In genomic region chr6:99605911-99606669, GRCh38 we compare ENCODE assay signal across 16 cellular contexts. TPM values are rescaled to one million over a fixed set of nuclear protein-coding genes. Genes with fewer than 3 reads are reported as not detected.
A peak's percentile ranks its signal among the peaks of the same experiment; 100 is the strongest.
DNase-seq lines count a peak whose midpoint lies in the region; ATAC-seq, FAIRE-seq and TF ChIP-seq lines count a peak whose summit lies in the region.
"Had no signal": no experiment of that assay in that cellular context is flagged by ENCODE, and none has a peak within 500 bp of the region (broad histone marks: within the 10 kb centered on the region; RNA-seq: fewer than 3 reads in every experiment).

No MANE protein-coding gene starts in this region.

- H4K20me1 ChIP-seq in H9 (ENCODE audit: control insufficient read depth, insufficient read depth, insufficient read length), result no peaks in the 10 kb centered on the region
- peaks cover 18 to 32% of the 10 kb centered on the region in 2 experiments for H4K20me1 ChIP-seq in H1 (replicated peaks in 1 of 2; ENCODE audit: control insufficient read depth in 1 of 2, insufficient read depth in 2 of 2, low read length in 2 of 2)

- no peaks in the 10 kb centered on the region for H3K4me1 ChIP-seq in H9 (ENCODE audit: insufficient read depth, low read length)
- peaks cover 0 to 28% (median 11%) of the 10 kb centered on the region in 4 experiments; a peak in 5 of 7 replicates for H3K4me1 ChIP-seq in H1 (replicated peaks in 1 of 4; ENCODE audit: control insufficient read depth in 3 of 4, insufficient read depth in 4 of 4, low read length in 3 of 4)
- H3K4me1 ChIP-seq: A549 had no signal

- H2BK15ac ChIP-seq in H9 (ENCODE audit: low read depth, low read length) (no peak overlapping the region), H1 (ENCODE audit: low read length) (no peak overlapping the region)

- H3K4me1 Mint-ChIP-seq in activated CD8-positive, alpha-beta memory T cell treated with anti-CD3 and anti-CD28 coated beads, Interleukin-2, amount 10 ng/mL, durations not matched to agents 7 days and 5 days, result peaks cover 50% of the 10 kb centered on the region
- peaks cover 27 to 51% of the 10 kb centered on the region in 2 experiments for H3K4me1 Mint-ChIP-seq in H9
- H3K4me1 Mint-ChIP-seq in stimulated activated naive B cell treated with anti-CD40 and anti-IgM and Interleukin-4, amounts not matched to agents 10 μg/mL and 1 μg/mL and 100 μg/mL, for 72 hours, result peaks cover 20 to 60% of the 10 kb centered on the region in 2 donors

- H3K23ac ChIP-seq in H9 (ENCODE audit: insufficient read length, low read depth, low read length) (no peak overlapping the region), H1 (ENCODE audit: insufficient read length) (no peak overlapping the region)

- TF ChIP-seq CTCF in H9 (conservative IDR thresholded peaks at IDR 0.05) (no peak), H1 (IDR thresholded peaks at IDR 0.05; ENCODE audit: control extremely low read depth in 1 of 3, insufficient read depth in 1 of 3, low read depth in 1 of 3, low read length in 3 of 3) (no peak)

- H3K4me2 ChIP-seq in H9 (ENCODE audit: insufficient read depth, insufficient read length, low read length) (peak overlapping the region; percentile 18), H1 (ENCODE audit: insufficient read depth in 1 of 2, low read depth in 2 of 2, low read length in 2 of 2) (peak overlapping the region; percentile 45 to 52; a peak in 3 of 4 replicates)
- H3K4me2 ChIP-seq: A549 had no signal

- H2AK5ac ChIP-seq in H9 (ENCODE audit: insufficient read length, low read length) (no peak overlapping the region), H1 (ENCODE audit: low read depth, low read length) (no peak overlapping the region)

- H3K18ac ChIP-seq in H9 (ENCODE audit: insufficient read length, low read depth, low read length) (no peak overlapping the region), H1 (ENCODE audit: extremely low read depth, low read length) (no peak overlapping the region)

- no peak overlapping the region for H3K9ac ChIP-seq in H9 (ENCODE audit: extremely low read depth, insufficient read length, low read length)
- H3K9ac ChIP-seq in H1 (replicated peaks in 1 of 4; ENCODE audit: extremely low read depth in 1 of 4, low read depth in 3 of 4, low read length in 3 of 4), result no peak overlapping the region

- H3K4me3 ChIP-seq in H1 (ENCODE audit: extremely low read depth in 1 of 4, insufficient read depth in 2 of 4, low read depth in 3 of 4, low read length in 4 of 4), result peak overlapping the region in 1 of 4 experiments; percentile 17; a peak in 2 of 8 replicates
- H3K4me3 ChIP-seq: A549 had no signal

- H3K36me3 Mint-ChIP-seq in activated CD8-positive, alpha-beta memory T cell treated with anti-CD3 and anti-CD28 coated beads, Interleukin-2, amount 10 ng/mL, durations not matched to agents 7 days and 5 days, result peaks cover 3% of the 10 kb centered on the region
- H3K36me3 Mint-ChIP-seq in H9 (ENCODE audit: insufficient read depth in 1 of 3, low read depth in 3 of 3), result no peaks in the 10 kb centered on the region
- H3K36me3 Mint-ChIP-seq in stimulated activated naive B cell treated with anti-CD40 and anti-IgM and Interleukin-4, amounts not matched to agents 10 μg/mL and 1 μg/mL and 100 μg/mL, for 72 hours, result peaks cover 0 to 6% of the 10 kb centered on the region in 2 donors

- H2BK5ac ChIP-seq in H9 (ENCODE audit: insufficient read length, low read length) (no peak overlapping the region), H1 (ENCODE audit: low read depth, low read length) (no peak overlapping the region)

- H3K56ac ChIP-seq in H9 (ENCODE audit: insufficient read length, low read depth, low read length) (no peak overlapping the region), H1 (replicated peaks; ENCODE audit: insufficient read length, low read depth, low read length) (no peak overlapping the region)

- no peak overlapping the region for H3K4me3 Mint-ChIP-seq in activated CD8-positive, alpha-beta memory T cell treated with anti-CD3 and anti-CD28 coated beads, Interleukin-2, amount 10 ng/mL, durations not matched to agents 7 days and 5 days
- no peak overlapping the region; a peak in 1 of 5 replicates for H3K4me3 Mint-ChIP-seq in H9
- no peak overlapping the region for H3K4me3 Mint-ChIP-seq in stimulated activated naive B cell treated with anti-CD40 and anti-IgM and Interleukin-4, amounts not matched to agents 10 μg/mL and 1 μg/mL and 100 μg/mL, for 72 hours

- H3K23me2 ChIP-seq in H9 (ENCODE audit: insufficient read length, low read depth, low read length, poor library complexity, severe bottlenecking) (no peaks in the 10 kb centered on the region), H1 (ENCODE audit: low read depth, low read length) (no peaks in the 10 kb centered on the region; the same call in 1 of the 2 replicates)

- ATAC-seq in activated CD8-positive, alpha-beta memory T cell treated with anti-CD3 and anti-CD28 coated beads, Interleukin-2, amount 10 ng/mL, durations not matched to agents 7 days and 5 days, result no peak
- no peak for ATAC-seq in stimulated activated naive B cell treated with anti-CD40 and anti-IgM and Interleukin-4, amounts not matched to agents 10 μg/mL and 1 μg/mL and 100 μg/mL, for 72 hours (replicated peaks)
- ATAC-seq in HG03565 (IDR thresholded peaks at IDR 0.05; ENCODE audit: unreplicated experiment) (no peak), GM21786 (IDR thresholded peaks at IDR 0.05; ENCODE audit: unreplicated experiment) (no peak)
- ATAC-seq: A549 had no signal

- H2AFZ ChIP-seq in H9 (ENCODE audit: low read length) (no peak overlapping the region), H1 (ENCODE audit: low read length) (no peak overlapping the region)

- H3K14ac ChIP-seq in H9 (ENCODE audit: insufficient read depth, low read length), result no peak overlapping the region
- H3K14ac ChIP-seq in H1 (ENCODE audit: insufficient read length), result no peak overlapping the region

- H4K5ac ChIP-seq in H9 (ENCODE audit: insufficient read length, low read depth, low read length), result no peak overlapping the region
- no peak overlapping the region for H4K5ac ChIP-seq in H1 (ENCODE audit: insufficient read length, low read depth, low read length)

- no peaks in the 10 kb centered on the region for H3K79me2 ChIP-seq in H9 (ENCODE audit: insufficient read depth, low read length)
- no peaks in the 10 kb centered on the region for H3K79me2 ChIP-seq in H1 (ENCODE audit: control insufficient read depth in 1 of 2, insufficient read depth in 2 of 2, low read length in 2 of 2)

- no peak overlapping the region for H3K27ac ChIP-seq in H9 (ENCODE audit: insufficient read length, low read depth, low read length)
- H3K27ac ChIP-seq in H1 (ENCODE audit: low read depth, low read length), result no peak overlapping the region
- H3K27ac ChIP-seq: A549 had no signal

- H3K9me3 Mint-ChIP-seq in activated CD8-positive, alpha-beta memory T cell treated with anti-CD3 and anti-CD28 coated beads, Interleukin-2, amount 10 ng/mL, durations not matched to agents 7 days and 5 days (ENCODE audit: low read depth), result no peaks in the 10 kb centered on the region
- peaks cover 0 to 3% of the 10 kb centered on the region in 2 experiments; a peak in 1 of 5 replicates for H3K9me3 Mint-ChIP-seq in H9
- H3K9me3 Mint-ChIP-seq in stimulated activated naive B cell treated with anti-CD40 and anti-IgM and Interleukin-4, amounts not matched to agents 10 μg/mL and 1 μg/mL and 100 μg/mL, for 72 hours, result no peaks in the 10 kb centered on the region

- no peaks in the 10 kb centered on the region; a peak in 1 of 8 replicates for H3K36me3 ChIP-seq in H1 (ENCODE audit: control insufficient read depth in 2 of 4, insufficient read depth in 4 of 4, low read length in 3 of 4)

- CTCF ChIA-PET in activated CD8-positive, alpha-beta memory T cell treated with anti-CD3 and anti-CD28 coated beads, Interleukin-2, amount 10 ng/mL, durations not matched to agents 7 days and 5 days (lab: Charles Lee), result no interaction called here
- CTCF ChIA-PET in H1 (lab: Charles Lee; ENCODE audit: partially characterized antibody), result interaction anchor here (0.8 to 6.6 kb wide), 19 partner anchors 8 to 848 kb away, joined by 3 to 49 read pairs (median 5); partner anchors contain the start of gene CCNC

- H3K79me1 ChIP-seq in H9 (ENCODE audit: insufficient read depth, low read depth, low read length, poor library complexity, severe bottlenecking), result no peaks in the 10 kb centered on the region
- no peaks in the 10 kb centered on the region for H3K79me1 ChIP-seq in H1 (ENCODE audit: low read depth, low read length)

- TF ChIP-seq RAD21 in H1 (IDR thresholded peaks at IDR 0.05 in 1 of 2, conservative IDR thresholded peaks at IDR 0.05 in 1 of 2; ENCODE audit: low read depth in 2 of 2, low read length in 2 of 2), result no peak

- TF ChIP-seq POLR2A in H1 (IDR thresholded peaks at IDR 0.05; ENCODE audit: control extremely low read depth in 1 of 2, low read depth in 2 of 2, low read length in 2 of 2), result no peak

- no peak for DNase-seq in activated CD8-positive, alpha-beta memory T cell treated with anti-CD3 and anti-CD28 coated beads, Interleukin-2, amount 10 ng/mL, durations not matched to agents 7 days and 5 days
- DNase-seq in activated CD8-positive, alpha-beta memory T cell treated with anti-CD3 and anti-CD28 coated beads, Interleukin-2, amount 50 U/mL, for 48 hours, result no peak
- DNase-seq in H9, result no peak
- no peak for DNase-seq in H1 (ENCODE audit: low read depth in 1 of 2, low spot score in 2 of 2)
- no peak for DNase-seq in stimulated activated naive B cell treated with anti-CD40 and anti-IgM and Interleukin-4, amounts not matched to agents 10 μg/mL and 1 μg/mL and 100 μg/mL, for 72 hours
- DNase-seq: COR-L47; NCI-H187 treated with DMSO at 0.1 percent for 48 hours; NCI-H2171 treated with DMSO at 0.1 percent for 48 hours; NCI-H446 treated with DMSO at 0.1 percent for 48 hours; NK-92 treated with Interleukin-12 subunit alpha and Interleukin-12 subunit beta, amount 100 ng/mL, for 24 hours; SIG-M5 had no signal

- POLR2A ChIA-PET in H1 (lab: Charles Lee; ENCODE audit: partially characterized antibody), result interaction anchor here (0.6 to 1.1 kb wide), 5 partner anchors 8 to 216 kb away, joined by 3 to 5 read pairs (median 3); no protein-coding TSS in a partner anchor

- no CpG with 5 or more reads among the region's 16 CpGs for WGBS in H9 (ENCODE audit: extremely low coverage, insufficient read length, low lambda C conversion rate)
- 13% methylated on average over 16 of the region's 16 CpGs; no CpG with 5 or more reads in 1 of the 2 experiments for WGBS in H1 (ENCODE audit: extremely low coverage in 1 of 2, insufficient coverage in 1 of 2, insufficient read length in 1 of 2, insufficient replicate concordance in 2 of 2, low coverage in 1 of 2, low lambda C conversion rate in 2 of 2, missing lambda C conversion rate in 1 of 2), 2 experiments

- peak overlapping the region; percentile 59 for H3K27ac Mint-ChIP-seq in activated CD8-positive, alpha-beta memory T cell treated with anti-CD3 and anti-CD28 coated beads, Interleukin-2, amount 10 ng/mL, durations not matched to agents 7 days and 5 days
- no peak overlapping the region for H3K27ac Mint-ChIP-seq in H9
- peak overlapping the region; percentile 81 for H3K27ac Mint-ChIP-seq in stimulated activated naive B cell treated with anti-CD40 and anti-IgM and Interleukin-4, amounts not matched to agents 10 μg/mL and 1 μg/mL and 100 μg/mL, for 72 hours

- H3K4ac ChIP-seq in H9 (ENCODE audit: low read depth, low read length) (no peak overlapping the region), H1 (replicated peaks; ENCODE audit: insufficient read length, low read depth, low read length) (no peak overlapping the region)

- H2BK12ac ChIP-seq in H9 (ENCODE audit: insufficient read length, low read depth, low read length), result no peak overlapping the region
- no peak overlapping the region for H2BK12ac ChIP-seq in H1 (ENCODE audit: low read depth, low read length)

- FAIRE-seq in H1 (lab: Jason Lieb, UNC), result no peak
- FAIRE-seq: A549 had no signal

- H4K8ac ChIP-seq in H9 (replicated peaks; ENCODE audit: insufficient read length, low read depth, low read length), result no peak overlapping the region
- no peak overlapping the region for H4K8ac ChIP-seq in H1 (ENCODE audit: extremely low read depth, insufficient read depth, low read length)

- H3K27me3 ChIP-seq in H9 (ENCODE audit: insufficient read depth, low read length) (peaks cover 97% of the 10 kb centered on the region), H1 (replicated peaks in 1 of 4; ENCODE audit: control insufficient read depth in 3 of 4, extremely low read depth in 1 of 4, insufficient read depth in 3 of 4, low read length in 3 of 4) (peaks cover 92 to 100% (median 97%) of the 10 kb centered on the region in 4 experiments)

- peaks cover 83% of the 10 kb centered on the region for H3K27me3 Mint-ChIP-seq in activated CD8-positive, alpha-beta memory T cell treated with anti-CD3 and anti-CD28 coated beads, Interleukin-2, amount 10 ng/mL, durations not matched to agents 7 days and 5 days
- peaks cover 100% of the 10 kb centered on the region for H3K27me3 Mint-ChIP-seq in H9 (ENCODE audit: low read depth)
- H3K27me3 Mint-ChIP-seq in stimulated activated naive B cell treated with anti-CD40 and anti-IgM and Interleukin-4, amounts not matched to agents 10 μg/mL and 1 μg/mL and 100 μg/mL, for 72 hours, result peaks cover 60 to 83% of the 10 kb centered on the region in 2 donors

- H3K9me3 ChIP-seq in H9 (ENCODE audit: control insufficient read depth, low read depth, low read length) (no peaks in the 10 kb centered on the region), H1 (ENCODE audit: insufficient read depth in 2 of 2, low read depth in 1 of 2, low read length in 1 of 2) (no peaks in the 10 kb centered on the region)
- H3K9me3 ChIP-seq: A549 had no signal

- H2BK20ac ChIP-seq in H9 (ENCODE audit: low read depth, low read length, poor library complexity, severe bottlenecking) (no peak overlapping the region), H1 (ENCODE audit: low read length) (no peak overlapping the region)

- H4K91ac ChIP-seq in H9 (ENCODE audit: insufficient read length, low read depth, low read length), result no peak overlapping the region
- H4K91ac ChIP-seq in H1 (replicated peaks; ENCODE audit: insufficient read length, low read length), result no peak overlapping the region

- no peak overlapping the region for H3T11ph ChIP-seq in H9 (ENCODE audit: low read length)

- TF ChIP-seq EP300 in H1 (IDR thresholded peaks at IDR 0.05; ENCODE audit: borderline replicate concordance in 1 of 2, low read depth in 2 of 2, low read length in 2 of 2), result no peak

- no peak overlapping the region for H2BK120ac ChIP-seq in H9 (ENCODE audit: low read depth, low read length, poor library complexity, severe bottlenecking)
- no peak overlapping the region for H2BK120ac ChIP-seq in H1 (replicated peaks; ENCODE audit: low read depth, low read length)

RNA-seq across cellular contexts. Expression of gene PRDM13, which starts 0.5 kb away (rescaled TPM):
- total RNA-seq in activated CD8-positive, alpha-beta memory T cell treated with anti-CD3 and anti-CD28 coated beads, Interleukin-2, amount 10 ng/mL, durations not matched to agents 7 days and 5 days, result under 1 TPM in 1 of 2 experiments, not detected in 1; 0.14 TPM
- 0.15 TPM in 1 of 2 replicates, not detected in the other for total RNA-seq in H9 (2021)
- 0.09 and 0.13 TPM in 2 replicates for total RNA-seq in H1 (2021; fragmentation: NEBNext Ultra II Directional; extraction: Animal tissue kit (Norgen Biotek cat#: 25700))
- 0.05 and 0.06 TPM in 2 replicates for polyA plus RNA-seq in H1 (2011; rRNA removed)
- polyA plus RNA-seq in H1 (2011; cell fraction: cytosol; rRNA removed), result 0.10 TPM
- polyA plus RNA-seq in H1 (2011; cell fraction: nucleus; rRNA removed), result 0.03 TPM
- 0.07 to 0.10 TPM in 2 of 4 replicates, not detected in the others for polyA plus RNA-seq in H1 (2012, experiment 1 of 2)
- polyA plus RNA-seq in H1 (2012, experiment 2 of 2), result 0.16 TPM
- 0.10 TPM for polyA plus RNA-seq in H1 (2013, experiment 1 of 2)
- polyA plus RNA-seq in H1 (2013, experiment 2 of 2), result 0.13 TPM
- polyA minus RNA-seq in H1 (2011; rRNA and poly(A)+ RNA removed), result 0.05 TPM in 1 of 2 replicates, not detected in the other
- polyA minus RNA-seq in H1 (2011; cell fraction: cytosol; rRNA and poly(A)+ RNA removed), result not detected
- polyA minus RNA-seq in H1 (2011; cell fraction: nucleus; rRNA and poly(A)+ RNA removed), result 0.30 TPM
- total RNA-seq: HT1080, RPMI7951 had no signal

RNA-seq across cellular contexts. Expression of gene CCNC, which starts 37.6 kb away (rescaled TPM):
- 10 to 100 TPM; 39.3 to 39.4 TPM for total RNA-seq in activated CD8-positive, alpha-beta memory T cell treated with anti-CD3 and anti-CD28 coated beads, Interleukin-2, amount 10 ng/mL, durations not matched to agents 7 days and 5 days
- total RNA-seq in H9 (2021), result 109 and 112 TPM in 2 replicates
- total RNA-seq in H1 (2021; fragmentation: NEBNext Ultra II Directional; extraction: Animal tissue kit (Norgen Biotek cat#: 25700)), result 94.5 and 107 TPM in 2 replicates
- polyA plus RNA-seq in H1 (2011; rRNA removed), result 20.1 and 45.4 TPM in 2 replicates
- 53.2 TPM for polyA plus RNA-seq in H1 (2011; cell fraction: cytosol; rRNA removed)
- 18.5 TPM for polyA plus RNA-seq in H1 (2011; cell fraction: nucleus; rRNA removed)
- polyA plus RNA-seq in H1 (2012, experiment 1 of 2), result 45.0 to 56.3 TPM (median 50.3 TPM) in 4 replicates
- polyA plus RNA-seq in H1 (2012, experiment 2 of 2), result 10.3 TPM
- 59.4 TPM for polyA plus RNA-seq in H1 (2013, experiment 1 of 2)
- polyA plus RNA-seq in H1 (2013, experiment 2 of 2), result 57.2 TPM
- 100.0 and 164 TPM in 2 replicates for polyA minus RNA-seq in H1 (2011; rRNA and poly(A)+ RNA removed)
- polyA minus RNA-seq in H1 (2011; cell fraction: cytosol; rRNA and poly(A)+ RNA removed), result 66.6 TPM
- polyA minus RNA-seq in H1 (2011; cell fraction: nucleus; rRNA and poly(A)+ RNA removed), result 52.5 TPM

Comparison
In these comparisons a context has a peak if more than half of its experiments do, and no peak if none do; other contexts are left out.
1. H3K27ac Mint-ChIP-seq: peak in activated CD8-positive, alpha-beta memory T cell treated with anti-CD3 and anti-CD28 coated beads, Interleukin-2, amount 10 ng/mL, durations not matched to agents 7 days and 5 days (single experiment) and stimulated activated naive B cell treated with anti-CD40 and anti-IgM and Interleukin-4, amounts not matched to agents 10 μg/mL and 1 μg/mL and 100 μg/mL, for 72 hours (single experiment); none in H9 (0 of 3).